Comparison of ENCODE assay signal across 10 cellular contexts in the genomic region with DNA sequence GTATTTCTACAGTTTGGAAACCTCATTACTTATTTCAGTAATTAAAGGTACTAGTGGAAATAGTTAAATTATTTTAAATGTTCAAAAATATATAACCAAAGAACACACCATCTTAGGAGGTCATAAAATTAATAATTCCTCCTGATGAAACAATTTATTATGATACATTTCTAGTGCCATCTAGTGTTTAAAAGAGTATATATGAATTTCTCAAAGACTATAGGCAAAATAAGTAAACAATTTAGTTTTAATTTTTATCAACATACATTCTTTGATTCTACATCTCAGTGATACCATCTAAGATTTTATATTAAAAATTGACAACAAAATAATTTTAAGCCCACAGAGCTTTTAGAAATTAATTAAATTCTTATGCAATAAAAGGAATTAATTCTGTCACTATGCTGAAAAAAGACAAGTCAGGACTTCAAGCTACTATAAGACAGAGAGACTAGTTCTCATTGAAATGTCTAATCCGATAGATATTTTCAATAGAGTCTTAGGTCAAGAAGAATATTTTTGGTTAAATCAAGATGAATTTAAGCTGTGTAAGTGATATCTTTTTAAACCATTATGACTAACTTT.
DNase-seq lines count a peak whose midpoint lies in the region; ATAC-seq and TF ChIP-seq lines count a peak whose summit lies in the region.
"Had no signal": no experiment of that assay in that cellular context is flagged by ENCODE, and none has a peak within 500 bp of the region (broad histone marks: within the 10 kb centered on the region; RNA-seq: fewer than 3 reads in every experiment).

No MANE protein-coding gene starts in this region.

- no peak overlapping the region for H3K27ac ChIP-seq in osteoblast (ENCODE audit: low read depth, low read length)

- no peaks in the 10 kb centered on the region for H3K9me3 ChIP-seq in adipocyte (ENCODE audit: control insufficient read depth, low read length)
- no peaks in the 10 kb centered on the region for H3K9me3 ChIP-seq in osteoblast (ENCODE audit: low read depth, low read length)

- peak; percentile 33 for TF ChIP-seq CTCF in osteoblast (IDR thresholded peaks at IDR 0.05; ENCODE audit: extremely low read depth, low read depth, low read length)

- no peak overlapping the region for H3K4me3 ChIP-seq in adipocyte (ENCODE audit: low read length)
- H3K4me3 ChIP-seq in osteoblast (ENCODE audit: insufficient read depth, low read length): no peak overlapping the region

- DNase-seq in NCI-H2107 treated with DMSO at 0.1 percent for 48 hours (lab: John Stamatoyannopoulos, UW; ENCODE audit: unreplicated experiment) (peak; percentile 22), NCI-H2107 (lab: John Stamatoyannopoulos, UW) (no peak), NCI-H1105 treated with DMSO at 0.1 percent for 48 hours (lab: John Stamatoyannopoulos, UW) (peak; percentile 73), adipocyte (ENCODE audit: low read depth) (peak; percentile 64), osteoblast (ENCODE audit: insufficient read length, low spot score, missing footprints) (no peak), head of caudate nucleus (no peak)
- DNase-seq in activated CD8-positive, alpha-beta memory T cell treated with anti-CD3 and anti-CD28 coated beads, Interleukin-2, amount 50 U/mL, for 4 hours: no peak
- DNase-seq: activated gamma-delta T cell, foreskin fibroblast had no signal

- intact Hi-C loops in head of caudate nucleus (cut with DNase I): no loop called here

- H3K4me1 ChIP-seq in adipocyte (ENCODE audit: control insufficient read depth, insufficient read depth, low read length): peaks cover 6% of the 10 kb centered on the region
- no peaks in the 10 kb centered on the region for H3K4me1 ChIP-seq in osteoblast (ENCODE audit: insufficient read depth, low read length)

- no peak overlapping the region for H2AFZ ChIP-seq in osteoblast (ENCODE audit: low read length)

- H3K4me2 ChIP-seq in osteoblast (ENCODE audit: insufficient read depth, low read length): no peak overlapping the region

- no peaks in the 10 kb centered on the region for H3K27me3 ChIP-seq in adipocyte (replicated peaks; ENCODE audit: control insufficient read depth, insufficient read depth, low read length)
- H3K27me3 ChIP-seq in osteoblast (ENCODE audit: insufficient read depth, low read length): no peaks in the 10 kb centered on the region

- H4K20me1 ChIP-seq in osteoblast (ENCODE audit: insufficient read depth, low read length): no peaks in the 10 kb centered on the region

- no peaks in the 10 kb centered on the region for H3K79me2 ChIP-seq in osteoblast (ENCODE audit: insufficient read depth, low read length)

- H3K36me3 ChIP-seq in adipocyte (ENCODE audit: control insufficient read depth, insufficient read depth, low read length, severe bottlenecking): no peaks in the 10 kb centered on the region
- H3K36me3 ChIP-seq in osteoblast (ENCODE audit: insufficient read depth, low read length): no peaks in the 10 kb centered on the region

- no peak overlapping the region for H3K9ac ChIP-seq in adipocyte (ENCODE audit: low read length)

- ATAC-seq in GM18907 (IDR thresholded peaks at IDR 0.05; ENCODE audit: unreplicated experiment): no peak

Comparison
In these comparisons a context has a peak if more than half of its experiments do, and no peak if none do; other contexts are left out.
1. DNase-seq: peak in NCI-H2107 treated with DMSO at 0.1 percent for 48 hours (single experiment), NCI-H1105 treated with DMSO at 0.1 percent for 48 hours (single experiment) and adipocyte (single experiment); none in NCI-H2107 (single experiment), osteoblast (single experiment), head of caudate nucleus (0 of 42) and activated CD8-positive, alpha-beta memory T cell treated with anti-CD3 and anti-CD28 coated beads, Interleukin-2, amount 50 U/mL, for 4 hours (single experiment).